In the genomic region with DNA sequence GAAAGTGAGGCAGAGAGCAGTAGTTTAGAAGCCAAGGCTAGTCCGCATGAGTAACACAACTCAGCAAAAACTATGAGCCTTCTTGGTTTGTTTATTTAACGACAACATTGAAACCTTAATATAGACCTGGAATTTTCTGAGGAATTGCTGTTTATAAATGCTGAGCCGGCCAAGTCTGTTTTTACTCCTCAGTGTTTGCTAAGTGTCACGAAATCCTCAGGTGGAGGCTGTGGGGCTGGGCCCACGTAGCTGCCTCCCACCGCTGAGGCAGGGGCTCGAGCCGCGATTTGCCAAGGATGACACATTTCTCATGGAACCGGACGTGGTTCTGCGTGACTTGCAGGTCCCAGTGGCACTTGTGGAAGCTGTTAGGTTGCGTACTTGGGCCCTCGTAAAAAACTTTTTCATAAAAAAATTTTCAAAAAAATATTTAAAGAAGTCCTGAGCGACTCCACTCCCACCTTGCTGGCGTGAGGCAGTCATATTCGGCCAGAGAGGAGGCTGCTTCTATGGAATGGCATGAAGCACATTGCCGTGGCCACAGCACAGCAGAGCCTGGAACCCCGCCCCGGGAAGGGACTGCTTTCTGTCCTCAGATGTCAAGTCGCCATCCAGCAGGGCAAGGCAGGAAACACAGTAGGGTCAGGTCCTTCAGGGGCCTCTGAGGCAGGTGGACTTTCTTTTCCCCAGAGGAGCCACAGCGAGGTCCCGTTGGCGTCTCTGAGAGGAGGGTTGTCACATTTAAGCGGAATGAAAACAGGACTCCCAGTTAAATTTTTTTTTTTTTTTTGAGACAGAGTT, we compare ENCODE assay signal across 21 cellular contexts.
DNase-seq lines count a peak whose midpoint lies in the region; ATAC-seq, FAIRE-seq and TF ChIP-seq lines count a peak whose summit lies in the region.
"Had no signal": no experiment of that assay in that cellular context is flagged by ENCODE, and none has a peak within 500 bp of the region (broad histone marks: within the 10 kb centered on the region; RNA-seq: fewer than 3 reads in every experiment).

No MANE protein-coding gene starts in this region.

- CTCF ChIA-PET in K562 (lab: Yijun Ruan, JAX; ENCODE audit: low intra/inter-chr PET ratio) = no interaction called here

- intact Hi-C loops in K562 (cut with micrococcal nuclease) = no loop called here

- peak overlapping the region in 1 of 2 experiments; percentile 66; a peak in 1 of 4 replicates for H3K9ac ChIP-seq in K562 (ENCODE audit: insufficient read depth in 1 of 2, low read depth in 2 of 2, low read length in 2 of 2)
- H3K9ac ChIP-seq in mesenchymal stem cell (ENCODE audit: low read length) = no peak overlapping the region
- H3K9ac ChIP-seq in stomach smooth muscle (ENCODE audit: low read length in 2 of 2) = peak overlapping the region; percentile 27 to 36

- in situ Hi-C loops in K562 (cut with MboI) = no loop called here

- no peak for TF ChIP-seq POLR2A in K562 (conservative IDR thresholded peaks at IDR 0.05)

- TF ChIP-seq EP300 in K562 (IDR thresholded peaks at IDR 0.05; ENCODE audit: low read length) = no peak

- no TSS peak for BruUV-seq in K562 (replicated peaks; lab: Mats Ljungman, UMichigan)

- H3K23ac ChIP-seq in mesenchymal stem cell (ENCODE audit: low read length in 2 of 2) = no peak overlapping the region

- no peaks in the 10 kb centered on the region for H3K79me1 ChIP-seq in mesenchymal stem cell (replicated peaks; ENCODE audit: low read length, poor library complexity, severe bottlenecking)

- FAIRE-seq in K562 (lab: Jason Lieb, UNC) = no peak
- FAIRE-seq: A549 had no signal

- no peaks in the 10 kb centered on the region for H3K79me2 ChIP-seq in K562 (ENCODE audit: control insufficient read depth, insufficient read depth, low read length)

- H3K4ac ChIP-seq in mesenchymal stem cell (ENCODE audit: low read depth in 1 of 2, low read length in 2 of 2) = peak overlapping the region in 1 of 2 experiments; percentile 57

- H2AK5ac ChIP-seq in mesenchymal stem cell (ENCODE audit: low read length, severe bottlenecking) = no peak overlapping the region

- no peak overlapping the region for H2AFZ ChIP-seq in K562 (ENCODE audit: low read depth, low read length)
- H2AFZ ChIP-seq in mesenchymal stem cell (ENCODE audit: low read depth, low read length) = no peak overlapping the region
- H2AFZ ChIP-seq: GM23338 had no signal

- no peak overlapping the region for H2BK15ac ChIP-seq in mesenchymal stem cell (ENCODE audit: low read depth, poor library complexity, severe bottlenecking)

- H2BK120ac ChIP-seq in mesenchymal stem cell (ENCODE audit: low read depth, low read length) = peak overlapping the region; percentile 55

- POLR2A ChIA-PET in K562 (lab: Yijun Ruan, JAX) = no interaction called here

- no peak overlapping the region for H3K4me3 ChIP-seq in K562
- no peak overlapping the region for H3K4me3 ChIP-seq in mesenchymal stem cell (ENCODE audit: insufficient read depth in 1 of 2, low read depth in 1 of 2, low read length in 2 of 2)
- peak overlapping the region in 1 of 2 donors; percentile 61 for H3K4me3 ChIP-seq in stomach smooth muscle (ENCODE audit: low read length in 2 of 2)
- H3K4me3 ChIP-seq: A549, GM23338 had no signal

- H3K9me3 ChIP-seq in K562 (replicated peaks; ENCODE audit: control insufficient read depth, insufficient read depth, low read depth, low read length) = no peaks in the 10 kb centered on the region
- no peaks in the 10 kb centered on the region for H3K9me3 ChIP-seq in mesenchymal stem cell (ENCODE audit: control insufficient read depth, low read length)
- no peaks in the 10 kb centered on the region for H3K9me3 ChIP-seq in stomach smooth muscle (ENCODE audit: control insufficient read depth in 2 of 2, low read length in 2 of 2)
- H3K9me3 ChIP-seq: A549, BE2C had no signal

- H4K20me1 ChIP-seq in K562 (replicated peaks; ENCODE audit: control insufficient read depth, insufficient read depth, low read length) = peaks cover 4% of the 10 kb centered on the region; the same call in 1 of the 2 replicates

- DNase-seq in H4 (ENCODE audit: low spot score) (peak; percentile 60), K562 (ENCODE audit: extremely low read depth in 1 of 4, low spot score in 3 of 4) (no peak), mesenchymal stem cell (peak; percentile 66), NCI-H748 (lab: John Stamatoyannopoulos, UW; ENCODE audit: unreplicated experiment) (no peak)
- DNase-seq: BE2C; Karpas-422; MM.1S; NCI-H1092; NCI-H1436 treated with DMSO at 0.1 percent for 48 hours; NCI-H1930; NCI-H2227 treated with DMSO at 0.1 percent for 48 hours; NCI-H510A; NCI-H774; NK-92 treated with Interleukin-12 subunit alpha and Interleukin-12 subunit beta, amount 100 ng/mL, for 24 hours; SIG-M5 had no signal

- no peak for TF ChIP-seq CTCF in K562 (IDR thresholded peaks at IDR 0.05 in 2 of 3, conservative IDR thresholded peaks at IDR 0.05 in 1 of 3; ENCODE audit: insufficient read depth in 2 of 3, low read depth in 1 of 3, low read length in 3 of 3)

- peak overlapping the region in 1 of 2 experiments; percentile 52 for H2BK12ac ChIP-seq in mesenchymal stem cell (ENCODE audit: low read length in 2 of 2)

- H4K8ac ChIP-seq in mesenchymal stem cell (ENCODE audit: low read length) = peak overlapping the region; percentile 73

- H4K91ac ChIP-seq in mesenchymal stem cell (ENCODE audit: low read length) = peak overlapping the region; percentile 64

- H3K14ac ChIP-seq in mesenchymal stem cell (ENCODE audit: low read length in 2 of 2) = no peak overlapping the region

- H3K27ac ChIP-seq in K562 (ENCODE audit: extremely low read depth, low read depth, low read length) (no peak overlapping the region), mesenchymal stem cell (ENCODE audit: low read length, poor library complexity, severe bottlenecking) (no peak overlapping the region), stomach smooth muscle (ENCODE audit: low read length) (peak overlapping the region; percentile 70)

- no peaks in the 10 kb centered on the region for H3K4me1 ChIP-seq in K562 (replicated peaks in 1 of 2; ENCODE audit: control insufficient read depth in 2 of 2, insufficient read depth in 2 of 2, low read length in 2 of 2)
- no peaks in the 10 kb centered on the region for H3K4me1 ChIP-seq in mesenchymal stem cell (ENCODE audit: control insufficient read depth, insufficient read depth, low read depth, low read length)
- H3K4me1 ChIP-seq in stomach smooth muscle (ENCODE audit: control insufficient read depth, insufficient read depth, low read length) = peaks cover 20% of the 10 kb centered on the region
- H3K4me1 ChIP-seq: BE2C had no signal

- TF ChIP-seq RAD21 in K562 (CRISPR knock-in tag; conservative IDR thresholded peaks at IDR 0.05 in 1 of 2, IDR thresholded peaks at IDR 0.05 in 1 of 2) = no peak

- no peaks in the 10 kb centered on the region for H3K9me1 ChIP-seq in K562 (ENCODE audit: control insufficient read depth, insufficient read depth, low read length)

- H2BK5ac ChIP-seq in mesenchymal stem cell (ENCODE audit: low read depth, low read length, poor library complexity, severe bottlenecking) = no peak overlapping the region

- H3K4me2 ChIP-seq in K562 (ENCODE audit: insufficient read depth, low read length) (no peak overlapping the region), mesenchymal stem cell (ENCODE audit: low read length, poor library complexity, severe bottlenecking) (no peak overlapping the region)
- H3K4me2 ChIP-seq: A549, GM23338 had no signal

- H3K36me3 ChIP-seq in K562 (ENCODE audit: control insufficient read depth, insufficient read depth, low read length) (no peaks in the 10 kb centered on the region), mesenchymal stem cell (ENCODE audit: control insufficient read depth in 1 of 2, insufficient read depth in 2 of 2, low read depth in 1 of 2, low read length in 2 of 2) (peaks cover 0 to 4% of the 10 kb centered on the region in 2 experiments), stomach smooth muscle (ENCODE audit: control insufficient read depth in 2 of 2, insufficient read depth in 2 of 2, low read length in 2 of 2) (no peaks in the 10 kb centered on the region)
- H3K36me3 ChIP-seq: BE2C had no signal

- peak overlapping the region in 1 of 2 experiments; percentile 76 for H3K18ac ChIP-seq in mesenchymal stem cell (ENCODE audit: low read depth in 1 of 2, low read length in 2 of 2)

- 5% methylated on average over 25 of the region's 25 CpGs for WGBS in K562 (ENCODE audit: insufficient coverage, low coverage, missing lambda C conversion rate)
- WGBS in mesenchymal stem cell = 75% methylated on average over 25 of the region's 25 CpGs

- ATAC-seq in K562 = peak; percentile 32; the same call in 2 of the 3 replicates
- ATAC-seq in HG03442 (IDR thresholded peaks at IDR 0.05; ENCODE audit: unreplicated experiment) = no peak
- ATAC-seq in GM21786 (IDR thresholded peaks at IDR 0.05; ENCODE audit: unreplicated experiment) = no peak
- ATAC-seq: GM23338, SK-N-SH treated with all-trans-retinoic acid at 6 μM for 48 hours had no signal

- H3K27me3 ChIP-seq in K562 (ENCODE audit: control insufficient read depth in 2 of 2, insufficient read depth in 2 of 2, low read length in 2 of 2) = peaks cover 74 to 80% of the 10 kb centered on the region in 2 experiments
- H3K27me3 ChIP-seq in mesenchymal stem cell (ENCODE audit: control insufficient read depth in 1 of 2, insufficient read depth in 1 of 2, low read length in 2 of 2) = peaks cover 13 to 52% of the 10 kb centered on the region in 2 experiments
- H3K27me3 ChIP-seq in stomach smooth muscle (ENCODE audit: control insufficient read depth in 1 of 2, insufficient read depth in 2 of 2, low read length in 2 of 2) = no peaks in the 10 kb centered on the region

TF ChIP-seq in K562, 482 proteins besides CTCF, POLR2A, EP300 and RAD21:
- TF ChIP-seq ZNF124 (CRISPR knock-in tag; IDR thresholded peaks at IDR 0.05) = no peak
- TF ChIP-seq ZNF316 (IDR thresholded peaks at IDR 0.05) = 0 out of 2 replicates have a peak, but pooled peaks have one; percentile 9

Comparison
In these comparisons a context has a peak if more than half of its experiments do, and no peak if none do; other contexts are left out.
1. DNase-seq: peak in H4 (single experiment) and mesenchymal stem cell (single experiment); none in K562 (0 of 4) and NCI-H748 (single experiment).